In the genomic region with DNA sequence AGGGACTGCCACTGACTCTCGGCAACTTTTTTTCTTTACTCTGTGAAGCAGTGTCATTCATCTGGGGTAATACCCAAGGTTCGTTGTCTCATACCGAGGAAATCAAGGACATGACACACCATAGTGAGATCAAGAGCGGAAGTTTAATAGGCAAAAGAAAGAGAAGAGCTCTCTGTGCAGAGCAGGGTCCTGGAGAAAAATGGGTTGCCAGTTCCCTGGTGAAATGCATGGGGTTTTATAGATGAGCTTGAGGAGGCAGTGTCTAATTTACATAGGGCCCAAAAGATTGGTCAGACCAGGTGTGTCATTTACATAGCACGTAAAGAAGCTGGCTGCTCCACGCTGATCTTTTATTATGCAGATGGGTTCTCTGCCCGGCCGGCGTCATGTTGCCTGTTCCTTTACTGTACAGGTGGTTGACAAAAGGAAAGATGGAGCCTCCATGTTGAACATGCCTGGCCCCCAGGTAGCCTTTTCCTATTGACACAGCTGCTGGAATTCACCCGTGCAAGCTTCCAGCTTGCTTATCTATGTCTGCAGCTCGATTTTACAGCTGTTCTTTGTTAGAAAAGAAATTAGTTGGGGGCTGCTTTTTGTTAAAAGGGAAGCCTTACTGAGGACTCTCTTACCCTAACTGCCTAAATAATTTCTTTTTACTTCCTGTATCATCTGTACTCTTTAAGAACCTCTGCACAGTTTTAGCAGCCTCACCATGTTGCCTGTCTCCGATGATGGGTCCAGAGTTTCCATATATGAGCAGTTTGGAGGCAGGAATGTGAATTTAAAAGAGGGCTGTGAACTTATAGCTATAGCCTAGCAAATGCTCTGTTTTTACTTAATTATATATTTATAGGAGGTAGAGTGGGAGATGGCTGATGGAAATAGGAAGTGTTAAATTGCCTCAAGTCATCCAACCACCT, we compare ENCODE assay signal across 1 cellular context.
TF ChIP-seq lines count a peak whose summit lies in the region.

No MANE protein-coding gene starts in this region.

TF ChIP-seq in GM23338, 12 proteins besides CTCF, POLR2A, EP300 and RAD21 (continued from another document):
- TF ChIP-seq, protein P1, sequence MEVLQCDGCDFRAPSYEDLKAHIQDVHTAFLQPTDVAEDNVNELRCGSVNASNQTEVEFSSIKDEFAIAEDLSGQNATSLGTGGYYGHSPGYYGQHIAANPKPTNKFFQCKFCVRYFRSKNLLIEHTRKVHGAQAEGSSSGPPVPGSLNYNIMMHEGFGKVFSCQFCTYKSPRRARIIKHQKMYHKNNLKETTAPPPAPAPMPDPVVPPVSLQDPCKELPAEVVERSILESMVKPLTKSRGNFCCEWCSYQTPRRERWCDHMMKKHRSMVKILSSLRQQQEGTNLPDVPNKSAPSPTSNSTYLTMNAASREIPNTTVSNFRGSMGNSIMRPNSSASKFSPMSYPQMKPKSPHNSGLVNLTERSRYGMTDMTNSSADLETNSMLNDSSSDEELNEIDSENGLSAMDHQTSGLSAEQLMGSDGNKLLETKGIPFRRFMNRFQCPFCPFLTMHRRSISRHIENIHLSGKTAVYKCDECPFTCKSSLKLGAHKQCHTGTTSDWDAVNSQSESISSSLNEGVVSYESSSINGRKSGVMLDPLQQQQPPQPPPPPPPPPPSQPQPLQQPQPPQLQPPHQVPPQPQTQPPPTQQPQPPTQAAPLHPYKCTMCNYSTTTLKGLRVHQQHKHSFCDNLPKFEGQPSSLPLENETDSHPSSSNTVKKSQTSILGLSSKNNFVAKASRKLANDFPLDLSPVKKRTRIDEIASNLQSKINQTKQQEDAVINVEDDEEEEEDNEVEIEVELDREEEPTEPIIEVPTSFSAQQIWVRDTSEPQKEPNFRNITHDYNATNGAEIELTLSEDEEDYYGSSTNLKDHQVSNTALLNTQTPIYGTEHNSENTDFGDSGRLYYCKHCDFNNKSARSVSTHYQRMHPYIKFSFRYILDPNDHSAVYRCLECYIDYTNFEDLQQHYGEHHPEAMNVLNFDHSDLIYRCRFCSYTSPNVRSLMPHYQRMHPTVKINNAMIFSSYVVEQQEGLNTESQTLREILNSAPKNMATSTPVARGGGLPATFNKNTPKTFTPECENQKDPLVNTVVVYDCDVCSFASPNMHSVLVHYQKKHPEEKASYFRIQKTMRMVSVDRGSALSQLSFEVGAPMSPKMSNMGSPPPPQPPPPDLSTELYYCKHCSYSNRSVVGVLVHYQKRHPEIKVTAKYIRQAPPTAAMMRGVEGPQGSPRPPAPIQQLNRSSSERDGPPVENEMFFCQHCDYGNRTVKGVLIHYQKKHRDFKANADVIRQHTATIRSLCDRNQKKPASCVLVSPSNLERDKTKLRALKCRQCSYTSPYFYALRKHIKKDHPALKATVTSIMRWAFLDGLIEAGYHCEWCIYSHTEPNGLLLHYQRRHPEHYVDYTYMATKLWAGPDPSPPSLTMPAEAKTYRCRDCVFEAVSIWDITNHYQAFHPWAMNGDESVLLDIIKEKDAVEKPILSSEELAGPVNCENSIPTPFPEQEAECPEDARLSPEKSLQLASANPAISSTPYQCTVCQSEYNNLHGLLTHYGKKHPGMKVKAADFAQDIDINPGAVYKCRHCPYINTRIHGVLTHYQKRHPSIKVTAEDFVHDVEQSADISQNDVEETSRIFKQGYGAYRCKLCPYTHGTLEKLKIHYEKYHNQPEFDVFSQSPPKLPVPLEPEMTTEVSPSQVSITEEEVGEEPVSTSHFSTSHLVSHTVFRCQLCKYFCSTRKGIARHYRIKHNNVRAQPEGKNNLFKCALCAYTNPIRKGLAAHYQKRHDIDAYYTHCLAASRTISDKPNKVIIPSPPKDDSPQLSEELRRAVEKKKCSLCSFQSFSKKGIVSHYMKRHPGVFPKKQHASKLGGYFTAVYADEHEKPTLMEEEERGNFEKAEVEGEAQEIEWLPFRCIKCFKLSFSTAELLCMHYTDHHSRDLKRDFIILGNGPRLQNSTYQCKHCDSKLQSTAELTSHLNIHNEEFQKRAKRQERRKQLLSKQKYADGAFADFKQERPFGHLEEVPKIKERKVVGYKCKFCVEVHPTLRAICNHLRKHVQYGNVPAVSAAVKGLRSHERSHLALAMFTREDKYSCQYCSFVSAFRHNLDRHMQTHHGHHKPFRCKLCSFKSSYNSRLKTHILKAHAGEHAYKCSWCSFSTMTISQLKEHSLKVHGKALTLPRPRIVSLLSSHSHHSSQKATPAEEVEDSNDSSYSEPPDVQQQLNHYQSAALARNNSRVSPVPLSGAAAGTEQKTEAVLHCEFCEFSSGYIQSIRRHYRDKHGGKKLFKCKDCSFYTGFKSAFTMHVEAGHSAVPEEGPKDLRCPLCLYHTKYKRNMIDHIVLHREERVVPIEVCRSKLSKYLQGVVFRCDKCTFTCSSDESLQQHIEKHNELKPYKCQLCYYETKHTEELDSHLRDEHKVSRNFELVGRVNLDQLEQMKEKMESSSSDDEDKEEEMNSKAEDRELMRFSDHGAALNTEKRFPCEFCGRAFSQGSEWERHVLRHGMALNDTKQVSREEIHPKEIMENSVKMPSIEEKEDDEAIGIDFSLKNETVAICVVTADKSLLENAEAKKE (CRISPR knock-in tag; IDR thresholded peaks at IDR 0.05) = no peak
- TF ChIP-seq, protein P2, sequence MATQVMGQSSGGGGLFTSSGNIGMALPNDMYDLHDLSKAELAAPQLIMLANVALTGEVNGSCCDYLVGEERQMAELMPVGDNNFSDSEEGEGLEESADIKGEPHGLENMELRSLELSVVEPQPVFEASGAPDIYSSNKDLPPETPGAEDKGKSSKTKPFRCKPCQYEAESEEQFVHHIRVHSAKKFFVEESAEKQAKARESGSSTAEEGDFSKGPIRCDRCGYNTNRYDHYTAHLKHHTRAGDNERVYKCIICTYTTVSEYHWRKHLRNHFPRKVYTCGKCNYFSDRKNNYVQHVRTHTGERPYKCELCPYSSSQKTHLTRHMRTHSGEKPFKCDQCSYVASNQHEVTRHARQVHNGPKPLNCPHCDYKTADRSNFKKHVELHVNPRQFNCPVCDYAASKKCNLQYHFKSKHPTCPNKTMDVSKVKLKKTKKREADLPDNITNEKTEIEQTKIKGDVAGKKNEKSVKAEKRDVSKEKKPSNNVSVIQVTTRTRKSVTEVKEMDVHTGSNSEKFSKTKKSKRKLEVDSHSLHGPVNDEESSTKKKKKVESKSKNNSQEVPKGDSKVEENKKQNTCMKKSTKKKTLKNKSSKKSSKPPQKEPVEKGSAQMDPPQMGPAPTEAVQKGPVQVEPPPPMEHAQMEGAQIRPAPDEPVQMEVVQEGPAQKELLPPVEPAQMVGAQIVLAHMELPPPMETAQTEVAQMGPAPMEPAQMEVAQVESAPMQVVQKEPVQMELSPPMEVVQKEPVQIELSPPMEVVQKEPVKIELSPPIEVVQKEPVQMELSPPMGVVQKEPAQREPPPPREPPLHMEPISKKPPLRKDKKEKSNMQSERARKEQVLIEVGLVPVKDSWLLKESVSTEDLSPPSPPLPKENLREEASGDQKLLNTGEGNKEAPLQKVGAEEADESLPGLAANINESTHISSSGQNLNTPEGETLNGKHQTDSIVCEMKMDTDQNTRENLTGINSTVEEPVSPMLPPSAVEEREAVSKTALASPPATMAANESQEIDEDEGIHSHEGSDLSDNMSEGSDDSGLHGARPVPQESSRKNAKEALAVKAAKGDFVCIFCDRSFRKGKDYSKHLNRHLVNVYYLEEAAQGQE (IDR thresholded peaks at IDR 0.05; ENCODE audit: unreplicated experiment) = no peak
- peak; percentile 73 for TF ChIP-seq POLR2AphosphoS5 (IDR thresholded peaks at IDR 0.05; ENCODE audit: low read depth)
- no peak for TF ChIP-seq STAT1 (IDR thresholded peaks at IDR 0.05; ENCODE audit: unreplicated experiment)
- no peak for TF ChIP-seq ZNF114 (CRISPR knock-in tag; IDR thresholded peaks at IDR 0.05)
